In the genomic region with DNA sequence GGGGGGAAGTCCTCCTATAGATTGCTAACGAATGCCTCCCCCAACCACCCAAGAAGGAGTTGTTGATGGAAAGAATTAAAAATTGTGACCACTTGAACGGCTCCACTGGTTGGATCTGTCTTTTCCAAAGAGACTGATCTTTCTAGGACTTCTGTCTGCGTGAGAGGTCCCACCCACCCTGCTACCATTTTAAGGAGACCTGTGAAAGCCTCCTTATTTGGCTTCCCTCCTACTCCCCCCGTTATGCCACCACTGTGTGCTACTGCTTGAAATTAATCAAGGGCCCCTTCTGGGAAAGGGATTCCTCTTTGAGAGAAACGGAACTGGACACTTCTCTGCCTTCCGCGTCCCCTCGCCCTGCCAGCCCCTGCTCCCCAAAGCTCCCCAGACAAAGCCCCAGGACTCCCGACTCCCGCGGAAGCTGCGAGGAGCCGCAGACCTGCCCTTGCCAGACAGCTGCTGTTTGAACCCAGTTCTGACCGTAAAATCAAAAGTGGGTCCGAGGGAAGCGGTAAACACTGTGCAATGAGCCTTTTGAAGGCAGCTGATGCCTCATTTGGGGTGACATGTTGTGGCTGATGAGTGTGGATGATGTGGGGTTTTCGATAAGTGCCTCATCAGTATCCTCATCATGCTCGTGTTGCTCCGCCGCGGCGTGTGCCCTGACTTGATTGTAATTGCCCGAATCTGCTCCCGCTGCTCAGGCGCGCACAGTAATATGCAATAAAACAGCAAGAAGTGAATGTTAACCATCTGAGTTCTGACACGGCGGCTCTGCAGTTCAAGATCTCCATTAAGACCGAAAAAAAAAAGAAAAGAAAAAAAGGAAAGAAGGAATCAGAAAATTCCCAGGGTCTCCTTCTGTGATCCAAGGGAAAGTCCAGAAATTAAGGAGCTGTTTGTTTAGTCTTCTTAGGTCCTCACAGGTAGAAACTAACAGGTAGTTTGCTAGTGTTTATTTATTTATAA, we compare ENCODE assay signal across 8 cellular contexts. TPM values are rescaled to one million over a fixed set of nuclear protein-coding genes. Genes with fewer than 3 reads are reported as not detected.
DNase-seq lines count a peak whose midpoint lies in the region; ATAC-seq and TF ChIP-seq lines count a peak whose summit lies in the region.

No MANE protein-coding gene starts in this region.

- peaks cover 20% of the 10 kb centered on the region for H3K4me1 Mint-ChIP-seq in activated T-cell treated with anti-CD3 and anti-CD28 coated beads, Interleukin-2, amount 50 U/mL, for 72 hours (ENCODE audit: low read depth)

- H3K27ac Mint-ChIP-seq in activated T-cell treated with anti-CD3 and anti-CD28 coated beads, Interleukin-2, amount 50 U/mL, for 72 hours = peak overlapping the region; percentile 45

- H3K4me2 ChIP-seq in GM23248 (ENCODE audit: unreplicated experiment) = peak overlapping the region; percentile 52

- H3K4me3 Mint-ChIP-seq in activated T-cell treated with anti-CD3 and anti-CD28 coated beads, Interleukin-2, amount 50 U/mL, for 72 hours = peak overlapping the region; percentile 80 to 96

- no peaks in the 10 kb centered on the region for H3K4me1 ChIP-seq in GM23248 (ENCODE audit: insufficient read depth)

- no peaks in the 10 kb centered on the region for H3K9me3 Mint-ChIP-seq in activated T-cell treated with anti-CD3 and anti-CD28 coated beads, Interleukin-2, amount 50 U/mL, for 72 hours

- H3K9me3 ChIP-seq in GM23248 (ENCODE audit: low read depth) (no peaks in the 10 kb centered on the region), iPS-18c (ENCODE audit: control insufficient read depth, insufficient read depth, low read length) (no peaks in the 10 kb centered on the region)

- peak overlapping the region; percentile 62 for H2AFZ ChIP-seq in GM23248

- peak; percentile 98 to 99 for ATAC-seq in activated T-cell treated with anti-CD3 and anti-CD28 coated beads, Interleukin-2, amount 50 U/mL, for 72 hours (replicated peaks in 1 of 2)
- ATAC-seq in HG02588 (IDR thresholded peaks at IDR 0.05; ENCODE audit: unreplicated experiment) (no peak), HG02610 (IDR thresholded peaks at IDR 0.05; ENCODE audit: unreplicated experiment) (no peak)

- WGBS in GM23248 (ENCODE audit: low coverage in 1 of 2, low lambda C conversion rate in 2 of 2, missing lambda C conversion rate in 2 of 2), 2 experiments = 5 to 8% methylated on average over 29 of the region's 29 CpGs

- no peaks in the 10 kb centered on the region for H3K9me2 ChIP-seq in GM23248 (ENCODE audit: insufficient read depth)

- H3K27ac ChIP-seq in GM23248 = no peak overlapping the region

- H3K27me3 ChIP-seq in GM23248 (replicated peaks; ENCODE audit: insufficient read depth) = peaks cover 57% of the 10 kb centered on the region

- peaks cover 78% of the 10 kb centered on the region for H3K27me3 Mint-ChIP-seq in activated T-cell treated with anti-CD3 and anti-CD28 coated beads, Interleukin-2, amount 50 U/mL, for 72 hours (ENCODE audit: low read depth)

- peak overlapping the region; percentile 50 for H3K4me3 ChIP-seq in GM23248
- H3K4me3 ChIP-seq in iPS-18c (ENCODE audit: insufficient read depth, low read depth, low read length) = peak overlapping the region; percentile 25

- no peaks in the 10 kb centered on the region for H3F3A ChIP-seq in GM23248 (ENCODE audit: insufficient read depth)

- H3K36me3 Mint-ChIP-seq in activated T-cell treated with anti-CD3 and anti-CD28 coated beads, Interleukin-2, amount 50 U/mL, for 72 hours (ENCODE audit: insufficient read depth in 2 of 2) = no peaks in the 10 kb centered on the region

- in situ Hi-C loops in GM23248 (cut with MboI) = no loop called here

- DNase-seq in GM23248 (peak; percentile 33), erythroblast (lab: John Stamatoyannopoulos, UW) (no peak), NCI-H146 treated with DMSO at 0.1 percent for 48 hours (lab: John Stamatoyannopoulos, UW; ENCODE audit: unreplicated experiment) (no peak)
- peak; percentile 51 to 65 for DNase-seq in activated T-cell treated with anti-CD3 and anti-CD28 coated beads, Interleukin-2, amount 50 U/mL, for 72 hours
- DNase-seq in stimulated activated CD8-positive, alpha-beta memory T cell treated with anti-CD3 and anti-CD28 coated beads, Interleukin-12 subunit alpha, Interleukin-12 subunit beta, amount 100 ng/mL, for 24 hours (ENCODE audit: extremely low read depth) = peak; percentile 5

- H4K20me1 ChIP-seq in GM23248 (ENCODE audit: insufficient read depth) = no peaks in the 10 kb centered on the region

- no peak overlapping the region for H3K9ac ChIP-seq in GM23248

- TF ChIP-seq POLR2A in erythroblast (IDR thresholded peaks at IDR 0.05; ENCODE audit: low read length) = no peak

- no peaks in the 10 kb centered on the region for H3K36me3 ChIP-seq in GM23248 (ENCODE audit: low read depth)

- H3K79me2 ChIP-seq in GM23248 (ENCODE audit: insufficient read depth) = no peaks in the 10 kb centered on the region

RNA-seq across cellular contexts. Expression of a gene that starts 48.2 kb away (rescaled TPM):
- total RNA-seq in GM23248 (2014; rRNA removed; shearing (Covaris generic)) = 6.2 and 9.0 TPM in 2 replicates
- polyA plus RNA-seq in GM23248 (2016; fragmentation: Nextera tagmentation; extraction: Ambion mirVana) = 23.5 and 28.1 TPM in 2 replicates
- total RNA-seq in activated T-cell treated with anti-CD3 and anti-CD28 coated beads, Interleukin-2, amount 50 U/mL, for 72 hours = 10 to 100 TPM; 35.2 to 36.3 TPM

Comparison
In these comparisons a context has a peak if more than half of its experiments do, and no peak if none do; other contexts are left out.
1. DNase-seq: peak in GM23248 (single experiment), activated T-cell treated with anti-CD3 and anti-CD28 coated beads, Interleukin-2, amount 50 U/mL, for 72 hours (2 of 2) and stimulated activated CD8-positive, alpha-beta memory T cell treated with anti-CD3 and anti-CD28 coated beads, Interleukin-12 subunit alpha, Interleukin-12 subunit beta, amount 100 ng/mL, for 24 hours (single experiment); none in erythroblast (0 of 2) and NCI-H146 treated with DMSO at 0.1 percent for 48 hours (single experiment).
2. ATAC-seq: peak in activated T-cell treated with anti-CD3 and anti-CD28 coated beads, Interleukin-2, amount 50 U/mL, for 72 hours (2 of 2); none in HG02588 (single experiment) and HG02610 (single experiment).